Comparison of ENCODE assay signal across 3 cellular contexts in the genomic region with DNA sequence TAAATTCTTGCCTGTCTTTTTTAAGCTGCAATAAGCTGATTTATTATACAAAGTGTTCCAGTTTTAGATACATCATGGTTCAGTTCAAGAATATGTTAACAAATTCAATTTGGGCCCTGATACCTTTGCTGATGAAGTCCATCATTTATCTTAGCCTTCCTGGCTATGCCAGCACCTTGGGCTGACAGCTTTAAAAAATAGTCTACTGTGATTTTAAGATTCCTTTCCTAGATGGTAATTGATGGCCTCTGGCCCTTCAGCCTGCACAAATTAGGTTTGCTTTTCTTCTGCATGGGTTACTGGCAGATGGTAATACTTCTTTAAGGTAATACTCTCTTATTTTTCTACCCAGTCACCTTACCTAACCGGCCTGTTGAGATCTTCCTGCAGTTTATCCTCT.
TF ChIP-seq lines count a peak whose summit lies in the region.

No MANE protein-coding gene starts in this region.

TF ChIP-seq in SK-N-SH treated with all-trans-retinoic acid at 6 μM for 48 hours, 23 proteins besides CTCF, POLR2A, EP300 and RAD21:
- TF ChIP-seq ZFP30 (CRISPR knock-in tag; IDR thresholded peaks at IDR 0.05) (no peak), ISL1 (CRISPR knock-in tag; IDR thresholded peaks at IDR 0.05) (peak; percentile 73)
TF ChIP-seq in SK-N-SH treated with all-trans-retinoic acid at 6 μM for 48 hours: peak in this region for 1.

TF ChIP-seq in SK-N-SH, 30 proteins besides CTCF, POLR2A, EP300 and RAD21:
- TF ChIP-seq FOXJ3 (CRISPR knock-in tag; IDR thresholded peaks at IDR 0.05): no peak
- no peak for TF ChIP-seq CHD2 (IDR thresholded peaks at IDR 0.05; ENCODE audit: low read length, partially characterized antibody)
- TF ChIP-seq NRF1 (IDR thresholded peaks at IDR 0.05; ENCODE audit: low read depth, low read length): no peak
- no peak for TF ChIP-seq EZH2phosphoT487 (IDR thresholded peaks at IDR 0.05; ENCODE audit: borderline replicate concordance, low read depth)
- TF ChIP-seq SMC3 (IDR thresholded peaks at IDR 0.05; ENCODE audit: low read depth, low read length): no peak
- TF ChIP-seq SIN3A (IDR thresholded peaks at IDR 0.05; ENCODE audit: borderline replicate concordance, low read depth, low read length): no peak
- no peak for TF ChIP-seq RFX5 (IDR thresholded peaks at IDR 0.05; ENCODE audit: low read length)
- TF ChIP-seq, protein P1, sequence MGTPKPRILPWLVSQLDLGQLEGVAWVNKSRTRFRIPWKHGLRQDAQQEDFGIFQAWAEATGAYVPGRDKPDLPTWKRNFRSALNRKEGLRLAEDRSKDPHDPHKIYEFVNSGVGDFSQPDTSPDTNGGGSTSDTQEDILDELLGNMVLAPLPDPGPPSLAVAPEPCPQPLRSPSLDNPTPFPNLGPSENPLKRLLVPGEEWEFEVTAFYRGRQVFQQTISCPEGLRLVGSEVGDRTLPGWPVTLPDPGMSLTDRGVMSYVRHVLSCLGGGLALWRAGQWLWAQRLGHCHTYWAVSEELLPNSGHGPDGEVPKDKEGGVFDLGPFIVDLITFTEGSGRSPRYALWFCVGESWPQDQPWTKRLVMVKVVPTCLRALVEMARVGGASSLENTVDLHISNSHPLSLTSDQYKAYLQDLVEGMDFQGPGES (IDR thresholded peaks at IDR 0.05; ENCODE audit: low read depth, low read length): no peak
- no peak for TF ChIP-seq POLR2AphosphoS5 (IDR thresholded peaks at IDR 0.05; ENCODE audit: low read depth, low read length)
- TF ChIP-seq, protein P2, sequence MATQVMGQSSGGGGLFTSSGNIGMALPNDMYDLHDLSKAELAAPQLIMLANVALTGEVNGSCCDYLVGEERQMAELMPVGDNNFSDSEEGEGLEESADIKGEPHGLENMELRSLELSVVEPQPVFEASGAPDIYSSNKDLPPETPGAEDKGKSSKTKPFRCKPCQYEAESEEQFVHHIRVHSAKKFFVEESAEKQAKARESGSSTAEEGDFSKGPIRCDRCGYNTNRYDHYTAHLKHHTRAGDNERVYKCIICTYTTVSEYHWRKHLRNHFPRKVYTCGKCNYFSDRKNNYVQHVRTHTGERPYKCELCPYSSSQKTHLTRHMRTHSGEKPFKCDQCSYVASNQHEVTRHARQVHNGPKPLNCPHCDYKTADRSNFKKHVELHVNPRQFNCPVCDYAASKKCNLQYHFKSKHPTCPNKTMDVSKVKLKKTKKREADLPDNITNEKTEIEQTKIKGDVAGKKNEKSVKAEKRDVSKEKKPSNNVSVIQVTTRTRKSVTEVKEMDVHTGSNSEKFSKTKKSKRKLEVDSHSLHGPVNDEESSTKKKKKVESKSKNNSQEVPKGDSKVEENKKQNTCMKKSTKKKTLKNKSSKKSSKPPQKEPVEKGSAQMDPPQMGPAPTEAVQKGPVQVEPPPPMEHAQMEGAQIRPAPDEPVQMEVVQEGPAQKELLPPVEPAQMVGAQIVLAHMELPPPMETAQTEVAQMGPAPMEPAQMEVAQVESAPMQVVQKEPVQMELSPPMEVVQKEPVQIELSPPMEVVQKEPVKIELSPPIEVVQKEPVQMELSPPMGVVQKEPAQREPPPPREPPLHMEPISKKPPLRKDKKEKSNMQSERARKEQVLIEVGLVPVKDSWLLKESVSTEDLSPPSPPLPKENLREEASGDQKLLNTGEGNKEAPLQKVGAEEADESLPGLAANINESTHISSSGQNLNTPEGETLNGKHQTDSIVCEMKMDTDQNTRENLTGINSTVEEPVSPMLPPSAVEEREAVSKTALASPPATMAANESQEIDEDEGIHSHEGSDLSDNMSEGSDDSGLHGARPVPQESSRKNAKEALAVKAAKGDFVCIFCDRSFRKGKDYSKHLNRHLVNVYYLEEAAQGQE (IDR thresholded peaks at IDR 0.05; ENCODE audit: low read depth, low read length): no peak
- TF ChIP-seq GATA2 (CRISPR knock-in tag; IDR thresholded peaks at IDR 0.05): no peak
- no peak for TF ChIP-seq GABPA (IDR thresholded peaks at IDR 0.05; ENCODE audit: low read depth)
- TF ChIP-seq NFIC (IDR thresholded peaks at IDR 0.05; ENCODE audit: borderline replicate concordance): no peak
- TF ChIP-seq, protein P3, sequence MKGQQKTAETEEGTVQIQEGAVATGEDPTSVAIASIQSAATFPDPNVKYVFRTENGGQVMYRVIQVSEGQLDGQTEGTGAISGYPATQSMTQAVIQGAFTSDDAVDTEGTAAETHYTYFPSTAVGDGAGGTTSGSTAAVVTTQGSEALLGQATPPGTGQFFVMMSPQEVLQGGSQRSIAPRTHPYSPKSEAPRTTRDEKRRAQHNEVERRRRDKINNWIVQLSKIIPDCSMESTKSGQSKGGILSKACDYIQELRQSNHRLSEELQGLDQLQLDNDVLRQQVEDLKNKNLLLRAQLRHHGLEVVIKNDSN (IDR thresholded peaks at IDR 0.05; ENCODE audit: borderline replicate concordance, low read depth): no peak
- no peak for TF ChIP-seq ELF1 (IDR thresholded peaks at IDR 0.05)
- no peak for TF ChIP-seq YY1 (IDR thresholded peaks at IDR 0.05; ENCODE audit: low read depth)
- TF ChIP-seq RCOR1 (IDR thresholded peaks at IDR 0.05; ENCODE audit: low read length): no peak

TF ChIP-seq in K562, 482 proteins besides CTCF, POLR2A, EP300 and RAD21:
- no peak for TF ChIP-seq CHD2 (IDR thresholded peaks at IDR 0.05; ENCODE audit: low read depth, low read length)
- TF ChIP-seq, protein P4, sequence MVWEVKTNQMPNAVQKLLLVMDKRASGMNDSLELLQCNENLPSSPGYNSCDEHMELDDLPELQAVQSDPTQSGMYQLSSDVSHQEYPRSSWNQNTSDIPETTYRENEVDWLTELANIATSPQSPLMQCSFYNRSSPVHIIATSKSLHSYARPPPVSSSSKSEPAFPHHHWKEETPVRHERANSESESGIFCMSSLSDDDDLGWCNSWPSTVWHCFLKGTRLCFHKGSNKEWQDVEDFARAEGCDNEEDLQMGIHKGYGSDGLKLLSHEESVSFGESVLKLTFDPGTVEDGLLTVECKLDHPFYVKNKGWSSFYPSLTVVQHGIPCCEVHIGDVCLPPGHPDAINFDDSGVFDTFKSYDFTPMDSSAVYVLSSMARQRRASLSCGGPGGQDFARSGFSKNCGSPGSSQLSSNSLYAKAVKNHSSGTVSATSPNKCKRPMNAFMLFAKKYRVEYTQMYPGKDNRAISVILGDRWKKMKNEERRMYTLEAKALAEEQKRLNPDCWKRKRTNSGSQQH (CRISPR knock-in tag; IDR thresholded peaks at IDR 0.05): no peak
- TF ChIP-seq, protein P5, sequence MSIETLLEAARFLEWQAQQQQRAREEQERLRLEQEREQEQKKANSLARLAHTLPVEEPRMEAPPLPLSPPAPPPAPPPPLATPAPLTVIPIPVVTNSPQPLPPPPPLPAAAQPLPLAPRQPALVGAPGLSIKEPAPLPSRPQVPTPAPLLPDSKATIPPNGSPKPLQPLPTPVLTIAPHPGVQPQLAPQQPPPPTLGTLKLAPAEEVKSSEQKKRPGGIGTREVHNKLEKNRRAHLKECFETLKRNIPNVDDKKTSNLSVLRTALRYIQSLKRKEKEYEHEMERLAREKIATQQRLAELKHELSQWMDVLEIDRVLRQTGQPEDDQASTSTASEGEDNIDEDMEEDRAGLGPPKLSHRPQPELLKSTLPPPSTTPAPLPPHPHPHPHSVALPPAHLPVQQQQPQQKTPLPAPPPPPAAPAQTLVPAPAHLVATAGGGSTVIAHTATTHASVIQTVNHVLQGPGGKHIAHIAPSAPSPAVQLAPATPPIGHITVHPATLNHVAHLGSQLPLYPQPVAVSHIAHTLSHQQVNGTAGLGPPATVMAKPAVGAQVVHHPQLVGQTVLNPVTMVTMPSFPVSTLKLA (conservative IDR thresholded peaks at IDR 0.05): no peak
- no peak for TF ChIP-seq ZNF274 (IDR thresholded peaks at IDR 0.05; ENCODE audit: borderline replicate concordance, low read depth, low read length)
- no peak for TF ChIP-seq ZNF324 (CRISPR knock-in tag; IDR thresholded peaks at IDR 0.05)
- peak; percentile 27 for TF ChIP-seq MEIS2 (IDR thresholded peaks at IDR 0.05; ENCODE audit: partially characterized antibody)
- TF ChIP-seq KAT2B (IDR thresholded peaks at IDR 0.05; ENCODE audit: low read depth, low read length): no peak
